8 cellular contexts compared by ENCODE assay signal in genomic region chr12:55737581-55738112, GRCh38. TPM values are rescaled to one million over a fixed set of nuclear protein-coding genes. Genes with fewer than 3 reads are reported as not detected.
DNase-seq lines count a peak whose midpoint lies in the region; ATAC-seq and TF ChIP-seq lines count a peak whose summit lies in the region.

No MANE protein-coding gene starts in this region.

- intact Hi-C loops in breast epithelium (cut with DNase I; ENCODE audit: low total_unique reads): no loop called here

- H3K4me1 ChIP-seq in breast epithelium (peaks cover 0 to 2% of the 10 kb centered on the region in 2 donors), mucosa of rectum (ENCODE audit: control insufficient read depth in 2 of 2, insufficient read depth in 2 of 2, low read length in 2 of 2) (peaks cover 11 to 18% of the 10 kb centered on the region in 2 donors)

- no peak for TF ChIP-seq POLR2A in breast epithelium (IDR thresholded peaks at IDR 0.05)

- ATAC-seq in GM21526 (IDR thresholded peaks at IDR 0.05; ENCODE audit: low FRiP score, unreplicated experiment): no peak

- TF ChIP-seq CTCF in GM12864 (IDR thresholded peaks at IDR 0.05; ENCODE audit: low read depth, low read length, missing control alignments) (no peak), breast epithelium (IDR thresholded peaks at IDR 0.05) (no peak)

- H3K36me3 ChIP-seq in KOPT-K1 (ENCODE audit: insufficient read depth, low read length): no peaks in the 10 kb centered on the region
- no peaks in the 10 kb centered on the region for H3K36me3 ChIP-seq in breast epithelium
- no peaks in the 10 kb centered on the region for H3K36me3 ChIP-seq in mucosa of rectum (ENCODE audit: control insufficient read depth in 2 of 2, insufficient read depth in 2 of 2, low read length in 2 of 2)

- peak overlapping the region; percentile 56 to 66 for H3K9ac ChIP-seq in mucosa of rectum (ENCODE audit: low read depth in 1 of 2, low read length in 2 of 2)

- H3K27ac ChIP-seq in KOPT-K1 (ENCODE audit: low read depth, low read length, poor library complexity, severe bottlenecking): peak overlapping the region; percentile 75
- peak overlapping the region; percentile 71 to 79 for H3K27ac ChIP-seq in breast epithelium
- peak overlapping the region; percentile 44 to 64 for H3K27ac ChIP-seq in mucosa of rectum (ENCODE audit: low read depth in 2 of 2, low read length in 2 of 2)

- DNase-seq in GM12864 (ENCODE audit: low read depth): no peak
- DNase-seq in breast epithelium (ENCODE audit: low spot score in 2 of 2): no peak
- no peak for DNase-seq in cortex of kidney (lab: John Stamatoyannopoulos, UW)
- no peak for DNase-seq in RKO (ENCODE audit: low spot score)
- no peak for DNase-seq in activated T-cell treated with anti-CD3 and anti-CD28 coated beads, Interleukin-2, amount 50 U/mL, for 1 hour

- H3K4me3 ChIP-seq in GM12864 (ENCODE audit: low read depth, low read length): peak overlapping the region; percentile 64
- peak overlapping the region; percentile 51 to 64 (median 58) for H3K4me3 ChIP-seq in breast epithelium
- peak overlapping the region in 1 of 2 donors; percentile 78 for H3K4me3 ChIP-seq in mucosa of rectum (ENCODE audit: low read length in 2 of 2)

- no peaks in the 10 kb centered on the region for H3K27me3 ChIP-seq in breast epithelium
- peaks cover 0 to 5% of the 10 kb centered on the region in 2 donors for H3K27me3 ChIP-seq in mucosa of rectum (ENCODE audit: control insufficient read depth in 2 of 2, insufficient read depth in 2 of 2, low read length in 2 of 2)

- H3K9me3 ChIP-seq in KOPT-K1 (ENCODE audit: insufficient read depth, low read length, poor library complexity, severe bottlenecking): no peaks in the 10 kb centered on the region
- no peaks in the 10 kb centered on the region for H3K9me3 ChIP-seq in breast epithelium
- no peaks in the 10 kb centered on the region for H3K9me3 ChIP-seq in mucosa of rectum (ENCODE audit: control insufficient read depth in 2 of 2, low read length in 2 of 2)

RNA-seq across cellular contexts. Expression of gene GDF11, which starts 5.3 kb away (rescaled TPM):
- 1 to 10 TPM in 1 of 3 donors, under 1 TPM in 2; 0.64 to 1.6 (median 0.88) TPM for total RNA-seq in breast epithelium

RNA-seq across cellular contexts. Expression of gene CD63, which starts 8.8 kb away (rescaled TPM):
- total RNA-seq in breast epithelium: 100 to 1,000 TPM; 540 to 910 (median 777) TPM

RNA-seq across cellular contexts. Expression of gene RDH5, which starts 17.5 kb away (rescaled TPM):
- 10 to 100 TPM; 18.9 to 90.9 (median 21.6) TPM for total RNA-seq in breast epithelium

RNA-seq across cellular contexts. Expression of gene BLOC1S1, which starts 21.8 kb away (rescaled TPM):
- 100 to 1,000 TPM; 141 to 238 (median 162) TPM for total RNA-seq in breast epithelium

RNA-seq across cellular contexts. Expression of gene ITGA7, which starts 29.9 kb away (rescaled TPM):
- total RNA-seq in breast epithelium: 100 to 1,000 TPM in 1 of 3 donors, 10 to 100 TPM in 2; 20.5 to 190 (median 33.1) TPM
